In genomic region chr3:115960799-115961198, GRCh38 we compare ENCODE assay signal across 14 cellular contexts.
DNase-seq lines count a peak whose midpoint lies in the region; ATAC-seq and TF ChIP-seq lines count a peak whose summit lies in the region.
"Had no signal": no experiment of that assay in that cellular context is flagged by ENCODE, and none has a peak within 500 bp of the region (broad histone marks: within the 10 kb centered on the region; RNA-seq: fewer than 3 reads in every experiment).

No MANE protein-coding gene starts in this region.

- H3K36me3 ChIP-seq in gastroesophageal sphincter: no peaks in the 10 kb centered on the region
- H3K36me3 ChIP-seq: ascending aorta, prostate gland had no signal

- no peaks in the 10 kb centered on the region for H3K36me3 Mint-ChIP-seq in activated naive CD8-positive, alpha-beta T cell treated with anti-CD3 and anti-CD28 coated beads for 36 hours

- TF ChIP-seq CTCF in gastroesophageal sphincter (IDR thresholded peaks at IDR 0.05): no peak

- no peaks in the 10 kb centered on the region for H3K27me3 Mint-ChIP-seq in activated naive CD8-positive, alpha-beta T cell treated with anti-CD3 and anti-CD28 coated beads for 36 hours
- H3K27me3 Mint-ChIP-seq: activated CD4-positive, alpha-beta memory T cell treated with anti-CD3 and anti-CD28 coated beads, Interleukin-2, amount 10 ng/mL, durations not matched to agents 7 days and 5 days; B cell had no signal

- in situ Hi-C loops in KBM-7 (cut with MboI; ENCODE audit: low pct_unique_long_range_greater_than_20kb, low sequenced_read_pairs): no loop called here

- H3K9me3 ChIP-seq in gastroesophageal sphincter: no peaks in the 10 kb centered on the region
- H3K9me3 ChIP-seq: ascending aorta, prostate gland had no signal

- no peak overlapping the region for H3K4me3 ChIP-seq in Jurkat, Clone E6-1 (ENCODE audit: low read length)
- H3K4me3 ChIP-seq in gastroesophageal sphincter: no peak overlapping the region
- H3K4me3 ChIP-seq: ascending aorta, prostate gland had no signal

- H3K9me3 Mint-ChIP-seq in activated naive CD8-positive, alpha-beta T cell treated with anti-CD3 and anti-CD28 coated beads for 36 hours: no peaks in the 10 kb centered on the region
- H3K9me3 Mint-ChIP-seq: activated CD4-positive, alpha-beta memory T cell treated with anti-CD3 and anti-CD28 coated beads, Interleukin-2, amount 10 ng/mL, durations not matched to agents 7 days and 5 days had no signal

- H3K27me3 ChIP-seq in gastroesophageal sphincter: no peaks in the 10 kb centered on the region
- H3K27me3 ChIP-seq: ascending aorta had no signal

- H3K27ac ChIP-seq in gastroesophageal sphincter: no peak overlapping the region
- H3K27ac ChIP-seq: ascending aorta, prostate gland had no signal

- H3K27ac Mint-ChIP-seq in activated naive CD8-positive, alpha-beta T cell treated with anti-CD3 and anti-CD28 coated beads for 36 hours: no peak overlapping the region
- H3K27ac Mint-ChIP-seq: activated CD4-positive, alpha-beta memory T cell treated with anti-CD3 and anti-CD28 coated beads, Interleukin-2, amount 10 ng/mL, durations not matched to agents 7 days and 5 days; B cell had no signal

- ATAC-seq in GM19372 (IDR thresholded peaks at IDR 0.05; ENCODE audit: low read depth, unreplicated experiment) (peak; percentile 56), gastroesophageal sphincter (peak; percentile 16)

- TF ChIP-seq POLR2A in gastroesophageal sphincter (IDR thresholded peaks at IDR 0.05): no peak

- TF ChIP-seq EP300 in gastroesophageal sphincter (IDR thresholded peaks at IDR 0.05): no peak

- no peak overlapping the region for H3K4me3 Mint-ChIP-seq in activated naive CD8-positive, alpha-beta T cell treated with anti-CD3 and anti-CD28 coated beads for 36 hours
- H3K4me3 Mint-ChIP-seq: activated CD4-positive, alpha-beta memory T cell treated with anti-CD3 and anti-CD28 coated beads, Interleukin-2, amount 10 ng/mL, durations not matched to agents 7 days and 5 days; B cell had no signal

- WGBS in gastroesophageal sphincter (ENCODE audit: low coverage in 1 of 2), 2 donors: 61 to 84% methylated on average over 3 to 5 of the region's 5 CpGs

- H3K4me1 Mint-ChIP-seq in activated naive CD8-positive, alpha-beta T cell treated with anti-CD3 and anti-CD28 coated beads for 36 hours: no peaks in the 10 kb centered on the region
- H3K4me1 Mint-ChIP-seq: activated CD4-positive, alpha-beta memory T cell treated with anti-CD3 and anti-CD28 coated beads, Interleukin-2, amount 10 ng/mL, durations not matched to agents 7 days and 5 days; B cell had no signal

- H3K4me1 ChIP-seq in gastroesophageal sphincter: no peaks in the 10 kb centered on the region
- H3K4me1 ChIP-seq: ascending aorta, prostate gland had no signal

- DNase-seq in DMS 273 (lab: John Stamatoyannopoulos, UW; ENCODE audit: unreplicated experiment) (peak; percentile 55), KBM-7 (no peak), dermis blood vessel endothelial cell (no peak), NCI-H1436 treated with DMSO at 0.1 percent for 48 hours (lab: John Stamatoyannopoulos, UW) (no peak)
- DNase-seq in Jurkat, Clone E6-1 (ENCODE audit: low read depth, low spot score): peak; percentile 47
- no peak for DNase-seq in activated naive CD8-positive, alpha-beta T cell treated with anti-CD3 and anti-CD28 coated beads for 36 hours
- DNase-seq: activated CD4-positive, alpha-beta memory T cell treated with anti-CD3 and anti-CD28 coated beads, Interleukin-2, amount 10 ng/mL, durations not matched to agents 7 days and 5 days; erythroblast; NCI-H1930 had no signal

Comparison
In these comparisons a context has a peak if more than half of its experiments do, and no peak if none do; other contexts are left out.
1. DNase-seq: peak in DMS 273 (single experiment) and Jurkat, Clone E6-1 (single experiment); none in KBM-7 (single experiment), activated naive CD8-positive, alpha-beta T cell treated with anti-CD3 and anti-CD28 coated beads for 36 hours (single experiment), dermis blood vessel endothelial cell (single experiment) and NCI-H1436 treated with DMSO at 0.1 percent for 48 hours (single experiment).